ENCODE assay signal across 10 cellular contexts in genomic region chr20:41308290-41308691, GRCh38. TPM values are rescaled to one million over a fixed set of nuclear protein-coding genes. Genes with fewer than 3 reads are reported as not detected.
DNase-seq lines count a peak whose midpoint lies in the region; ATAC-seq and TF ChIP-seq lines count a peak whose summit lies in the region.
"Had no signal": no experiment of that assay in that cellular context is flagged by ENCODE, and none has a peak within 500 bp of the region (broad histone marks: within the 10 kb centered on the region; RNA-seq: fewer than 3 reads in every experiment).

No MANE protein-coding gene starts in this region.

- H3K4me3 ChIP-seq in AG10803 (ENCODE audit: low read length) (no peak overlapping the region), NB4 (ENCODE audit: low read depth, low read length) (peak overlapping the region; percentile 19), esophagus squamous epithelium (no peak overlapping the region), mesendoderm (ENCODE audit: low read length) (no peak overlapping the region)
- H3K4me3 ChIP-seq: cardiac muscle cell had no signal

- peaks cover 0 to 6% (median 6%) of the 10 kb centered on the region in 3 donors for H3K36me3 ChIP-seq in esophagus squamous epithelium
- H3K36me3 ChIP-seq in mesendoderm (ENCODE audit: control insufficient read depth, insufficient read depth, low read length) = no peaks in the 10 kb centered on the region
- H3K36me3 ChIP-seq: cardiac muscle cell had no signal

- no peak overlapping the region for H3K4ac ChIP-seq in mesendoderm (ENCODE audit: low read depth, low read length)

- H3K79me2 ChIP-seq in mesendoderm (ENCODE audit: control insufficient read depth, insufficient read depth, low read length) = no peaks in the 10 kb centered on the region

- no peak for TF ChIP-seq CTCF in AG10803 (conservative IDR thresholded peaks at IDR 0.05; ENCODE audit: low read length)
- no peak for TF ChIP-seq CTCF in NB4 (IDR thresholded peaks at IDR 0.05; ENCODE audit: low read depth, low read length)
- TF ChIP-seq CTCF in esophagus squamous epithelium (IDR thresholded peaks at IDR 0.05) = no peak

- ATAC-seq in HG03469 (IDR thresholded peaks at IDR 0.05; ENCODE audit: unreplicated experiment) (no peak), GM21381 (IDR thresholded peaks at IDR 0.05; ENCODE audit: unreplicated experiment) (no peak), GM21723 (IDR thresholded peaks at IDR 0.05; ENCODE audit: unreplicated experiment) (no peak)

- no peaks in the 10 kb centered on the region for H3K79me1 ChIP-seq in mesendoderm (ENCODE audit: low read length)

- H3K4me1 ChIP-seq in esophagus squamous epithelium (peaks cover 0 to 32% (median 26%) of the 10 kb centered on the region in 3 donors), mesendoderm (ENCODE audit: control insufficient read depth, low read depth, low read length) (no peaks in the 10 kb centered on the region)

- H3K56ac ChIP-seq in mesendoderm (ENCODE audit: low read length) = no peak overlapping the region

- no peak overlapping the region for H3K23ac ChIP-seq in mesendoderm (ENCODE audit: low read length)

- H3K27ac ChIP-seq in esophagus squamous epithelium (peak overlapping the region; percentile 2 to 82 (median 49)), mesendoderm (ENCODE audit: low read depth, low read length) (no peak overlapping the region)
- H3K27ac ChIP-seq: cardiac muscle cell had no signal

- 22 to 30% methylated on average over 1 of the region's 1 CpG for WGBS in esophagus squamous epithelium, 2 donors
- no CpG with 5 or more reads among the region's 1 CpG for WGBS in mesendoderm (ENCODE audit: extremely low coverage, insufficient coverage, low lambda C conversion rate)

- H2BK120ac ChIP-seq in mesendoderm (ENCODE audit: low read depth, low read length) = no peak overlapping the region

- H3K4me2 ChIP-seq in mesendoderm (ENCODE audit: low read length) = no peak overlapping the region

- no peak overlapping the region for H2AK5ac ChIP-seq in mesendoderm (ENCODE audit: low read length)

- no peaks in the 10 kb centered on the region for H3K27me3 ChIP-seq in esophagus squamous epithelium
- no peaks in the 10 kb centered on the region for H3K27me3 ChIP-seq in mesendoderm (ENCODE audit: insufficient read depth, low read length, poor library complexity)
- H3K27me3 ChIP-seq: cardiac muscle cell had no signal

- no peak overlapping the region for H4K8ac ChIP-seq in mesendoderm (ENCODE audit: low read depth, low read length)

- H3K18ac ChIP-seq in mesendoderm (ENCODE audit: low read length) = no peak overlapping the region

- TF ChIP-seq POLR2A in NB4 (IDR thresholded peaks at IDR 0.05; ENCODE audit: extremely low read depth, insufficient read length) (no peak), esophagus squamous epithelium (IDR thresholded peaks at IDR 0.05) (no peak)

- H2BK15ac ChIP-seq in mesendoderm (replicated peaks; ENCODE audit: low read depth) = no peak overlapping the region

- intact Hi-C loops in esophagus squamous epithelium (cut with DNase I) = no loop called here

- no peak overlapping the region for H3K9ac ChIP-seq in mesendoderm (ENCODE audit: low read length)

- no peaks in the 10 kb centered on the region for H3K9me3 ChIP-seq in esophagus squamous epithelium

- H4K5ac ChIP-seq in mesendoderm (ENCODE audit: low read length) = no peak overlapping the region

- DNase-seq in AG10803 (ENCODE audit: low read depth) (peak; percentile 89), NB4 (ENCODE audit: low read depth) (peak; percentile 62), esophagus squamous epithelium (lab: John Stamatoyannopoulos, UW) (no peak), mesendoderm (peak; percentile 45)
- DNase-seq in stimulated activated CD8-positive, alpha-beta memory T cell treated with anti-CD3 and anti-CD28 coated beads, Interleukin-4, amount 100 ng/mL, for 48 hours = no peak
- DNase-seq: CD4-positive, CD25-positive, alpha-beta regulatory T cell had no signal

- no peak overlapping the region for H2BK5ac ChIP-seq in mesendoderm (ENCODE audit: low read length)

RNA-seq across cellular contexts. Expression of gene ZHX3, which starts 9.2 kb away (rescaled TPM):
- total RNA-seq in esophagus squamous epithelium = 10 to 100 TPM; 13.6 to 30.3 (median 15.5) TPM
- polyA plus RNA-seq in mesendoderm (2013, experiment 1 of 2) = 2.5 TPM
- polyA plus RNA-seq in mesendoderm (2013, experiment 2 of 2) = 3.9 TPM

RNA-seq across cellular contexts. Expression of gene LPIN3, which starts 32.3 kb away (rescaled TPM):
- total RNA-seq in esophagus squamous epithelium = 10 to 100 TPM; 15.4 to 38.6 (median 32.9) TPM
- 2.9 TPM for polyA plus RNA-seq in mesendoderm (2013, experiment 1 of 2)
- polyA plus RNA-seq in mesendoderm (2013, experiment 2 of 2) = 2.8 TPM

RNA-seq across cellular contexts. Expression of gene EMILIN3, which starts 58.3 kb away (rescaled TPM):
- under 1 TPM in 3 of 4 donors, not detected in 1; 0.13 to 0.76 (median 0.44) TPM for total RNA-seq in esophagus squamous epithelium
- polyA plus RNA-seq in mesendoderm (2013, experiment 1 of 2) = 0.62 TPM
- 0.64 TPM for polyA plus RNA-seq in mesendoderm (2013, experiment 2 of 2)
- total RNA-seq: CD4-positive, CD25-positive, alpha-beta regulatory T cell had no signal
- polyA plus RNA-seq: CD4-positive, CD25-positive, alpha-beta regulatory T cell had no signal

Comparison
In these comparisons a context has a peak if more than half of its experiments do, and no peak if none do; other contexts are left out.
1. DNase-seq: peak in AG10803 (single experiment), NB4 (single experiment) and mesendoderm (single experiment); none in esophagus squamous epithelium (single experiment) and stimulated activated CD8-positive, alpha-beta memory T cell treated with anti-CD3 and anti-CD28 coated beads, Interleukin-4, amount 100 ng/mL, for 48 hours (single experiment).